In the genomic region with DNA sequence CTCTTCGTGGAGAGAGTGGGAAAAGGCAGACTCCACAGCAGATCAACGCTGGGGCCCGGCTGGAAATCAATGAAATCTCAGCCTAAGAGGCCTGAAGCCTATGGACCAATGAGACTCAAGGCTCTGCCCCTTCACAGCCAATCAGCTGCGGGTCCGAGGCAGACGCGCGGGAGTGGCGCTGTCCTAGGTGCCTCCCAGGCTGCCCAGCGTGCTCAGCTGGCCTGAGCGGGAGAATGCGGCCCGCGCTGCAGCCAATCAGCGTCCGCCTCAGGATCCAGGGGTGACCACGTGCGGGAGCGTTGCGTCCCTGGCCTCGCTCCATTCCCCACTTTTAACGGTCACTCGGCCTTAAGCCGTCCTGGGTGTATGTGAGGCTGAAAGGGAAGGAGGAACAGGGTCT, we compare ENCODE assay signal across 1 cellular context.
A peak's percentile ranks its signal among the peaks of the same experiment; 100 is the strongest.
TF ChIP-seq lines count a peak whose summit lies in the region.

A gene with protein sequence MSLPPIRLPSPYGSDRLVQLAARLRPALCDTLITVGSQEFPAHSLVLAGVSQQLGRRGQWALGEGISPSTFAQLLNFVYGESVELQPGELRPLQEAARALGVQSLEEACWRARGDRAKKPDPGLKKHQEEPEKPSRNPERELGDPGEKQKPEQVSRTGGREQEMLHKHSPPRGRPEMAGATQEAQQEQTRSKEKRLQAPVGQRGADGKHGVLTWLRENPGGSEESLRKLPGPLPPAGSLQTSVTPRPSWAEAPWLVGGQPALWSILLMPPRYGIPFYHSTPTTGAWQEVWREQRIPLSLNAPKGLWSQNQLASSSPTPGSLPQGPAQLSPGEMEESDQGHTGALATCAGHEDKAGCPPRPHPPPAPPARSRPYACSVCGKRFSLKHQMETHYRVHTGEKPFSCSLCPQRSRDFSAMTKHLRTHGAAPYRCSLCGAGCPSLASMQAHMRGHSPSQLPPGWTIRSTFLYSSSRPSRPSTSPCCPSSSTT (plus strand): TSS at position 341 of the 400 bp plus-strand sequence. CDS start 10,069 bp downstream, outside the sequence.

TF ChIP-seq in WTC11, 78 proteins besides CTCF, POLR2A, EP300 and RAD21 (continued from another document and continues in another):
- TF ChIP-seq, protein P1, sequence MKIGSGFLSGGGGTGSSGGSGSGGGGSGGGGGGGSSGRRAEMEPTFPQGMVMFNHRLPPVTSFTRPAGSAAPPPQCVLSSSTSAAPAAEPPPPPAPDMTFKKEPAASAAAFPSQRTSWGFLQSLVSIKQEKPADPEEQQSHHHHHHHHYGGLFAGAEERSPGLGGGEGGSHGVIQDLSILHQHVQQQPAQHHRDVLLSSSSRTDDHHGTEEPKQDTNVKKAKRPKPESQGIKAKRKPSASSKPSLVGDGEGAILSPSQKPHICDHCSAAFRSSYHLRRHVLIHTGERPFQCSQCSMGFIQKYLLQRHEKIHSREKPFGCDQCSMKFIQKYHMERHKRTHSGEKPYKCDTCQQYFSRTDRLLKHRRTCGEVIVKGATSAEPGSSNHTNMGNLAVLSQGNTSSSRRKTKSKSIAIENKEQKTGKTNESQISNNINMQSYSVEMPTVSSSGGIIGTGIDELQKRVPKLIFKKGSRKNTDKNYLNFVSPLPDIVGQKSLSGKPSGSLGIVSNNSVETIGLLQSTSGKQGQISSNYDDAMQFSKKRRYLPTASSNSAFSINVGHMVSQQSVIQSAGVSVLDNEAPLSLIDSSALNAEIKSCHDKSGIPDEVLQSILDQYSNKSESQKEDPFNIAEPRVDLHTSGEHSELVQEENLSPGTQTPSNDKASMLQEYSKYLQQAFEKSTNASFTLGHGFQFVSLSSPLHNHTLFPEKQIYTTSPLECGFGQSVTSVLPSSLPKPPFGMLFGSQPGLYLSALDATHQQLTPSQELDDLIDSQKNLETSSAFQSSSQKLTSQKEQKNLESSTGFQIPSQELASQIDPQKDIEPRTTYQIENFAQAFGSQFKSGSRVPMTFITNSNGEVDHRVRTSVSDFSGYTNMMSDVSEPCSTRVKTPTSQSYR (CRISPR knock-in tag; IDR thresholded peaks at IDR 0.05) = peak; percentile 90
- TF ChIP-seq ELF4 (CRISPR knock-in tag; IDR thresholded peaks at IDR 0.05; ENCODE audit: low read depth) = 0 out of 2 replicates have a peak, but pooled peaks have one; percentile 35
- TF ChIP-seq NR3C1 (CRISPR knock-in tag; conservative IDR thresholded peaks at IDR 0.05; ENCODE audit: low read depth) = no peak; the same call in 1 of the 2 replicates
- TF ChIP-seq ZNF121 (CRISPR knock-in tag; IDR thresholded peaks at IDR 0.05) = peak; percentile 84; the same call in 1 of the 2 replicates
- TF ChIP-seq OVOL2 (CRISPR knock-in tag; IDR thresholded peaks at IDR 0.05; ENCODE audit: borderline replicate concordance) = no peak
- TF ChIP-seq, protein P2, sequence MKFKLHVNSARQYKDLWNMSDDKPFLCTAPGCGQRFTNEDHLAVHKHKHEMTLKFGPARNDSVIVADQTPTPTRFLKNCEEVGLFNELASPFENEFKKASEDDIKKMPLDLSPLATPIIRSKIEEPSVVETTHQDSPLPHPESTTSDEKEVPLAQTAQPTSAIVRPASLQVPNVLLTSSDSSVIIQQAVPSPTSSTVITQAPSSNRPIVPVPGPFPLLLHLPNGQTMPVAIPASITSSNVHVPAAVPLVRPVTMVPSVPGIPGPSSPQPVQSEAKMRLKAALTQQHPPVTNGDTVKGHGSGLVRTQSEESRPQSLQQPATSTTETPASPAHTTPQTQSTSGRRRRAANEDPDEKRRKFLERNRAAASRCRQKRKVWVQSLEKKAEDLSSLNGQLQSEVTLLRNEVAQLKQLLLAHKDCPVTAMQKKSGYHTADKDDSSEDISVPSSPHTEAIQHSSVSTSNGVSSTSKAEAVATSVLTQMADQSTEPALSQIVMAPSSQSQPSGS (CRISPR knock-in tag; IDR thresholded peaks at IDR 0.05; ENCODE audit: borderline replicate concordance, low read depth) = peak; percentile 90; the same call in 1 of the 2 replicates
- TF ChIP-seq, protein P3, sequence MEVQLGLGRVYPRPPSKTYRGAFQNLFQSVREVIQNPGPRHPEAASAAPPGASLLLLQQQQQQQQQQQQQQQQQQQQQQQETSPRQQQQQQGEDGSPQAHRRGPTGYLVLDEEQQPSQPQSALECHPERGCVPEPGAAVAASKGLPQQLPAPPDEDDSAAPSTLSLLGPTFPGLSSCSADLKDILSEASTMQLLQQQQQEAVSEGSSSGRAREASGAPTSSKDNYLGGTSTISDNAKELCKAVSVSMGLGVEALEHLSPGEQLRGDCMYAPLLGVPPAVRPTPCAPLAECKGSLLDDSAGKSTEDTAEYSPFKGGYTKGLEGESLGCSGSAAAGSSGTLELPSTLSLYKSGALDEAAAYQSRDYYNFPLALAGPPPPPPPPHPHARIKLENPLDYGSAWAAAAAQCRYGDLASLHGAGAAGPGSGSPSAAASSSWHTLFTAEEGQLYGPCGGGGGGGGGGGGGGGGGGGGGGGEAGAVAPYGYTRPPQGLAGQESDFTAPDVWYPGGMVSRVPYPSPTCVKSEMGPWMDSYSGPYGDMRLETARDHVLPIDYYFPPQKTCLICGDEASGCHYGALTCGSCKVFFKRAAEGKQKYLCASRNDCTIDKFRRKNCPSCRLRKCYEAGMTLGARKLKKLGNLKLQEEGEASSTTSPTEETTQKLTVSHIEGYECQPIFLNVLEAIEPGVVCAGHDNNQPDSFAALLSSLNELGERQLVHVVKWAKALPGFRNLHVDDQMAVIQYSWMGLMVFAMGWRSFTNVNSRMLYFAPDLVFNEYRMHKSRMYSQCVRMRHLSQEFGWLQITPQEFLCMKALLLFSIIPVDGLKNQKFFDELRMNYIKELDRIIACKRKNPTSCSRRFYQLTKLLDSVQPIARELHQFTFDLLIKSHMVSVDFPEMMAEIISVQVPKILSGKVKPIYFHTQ (CRISPR knock-in tag; IDR thresholded peaks at IDR 0.05) = no peak
- TF ChIP-seq GABPB1 (CRISPR knock-in tag; IDR thresholded peaks at IDR 0.05) = no peak
- peak; percentile 94 for TF ChIP-seq SMAD4 (CRISPR knock-in tag; IDR thresholded peaks at IDR 0.05)
- TF ChIP-seq GRHL2 (CRISPR knock-in tag; IDR thresholded peaks at IDR 0.05; ENCODE audit: insufficient replicate concordance, severe bottlenecking) = no peak
- peak; percentile 94 for TF ChIP-seq FOXK1 (CRISPR knock-in tag; IDR thresholded peaks at IDR 0.05)
- TF ChIP-seq, protein P4, sequence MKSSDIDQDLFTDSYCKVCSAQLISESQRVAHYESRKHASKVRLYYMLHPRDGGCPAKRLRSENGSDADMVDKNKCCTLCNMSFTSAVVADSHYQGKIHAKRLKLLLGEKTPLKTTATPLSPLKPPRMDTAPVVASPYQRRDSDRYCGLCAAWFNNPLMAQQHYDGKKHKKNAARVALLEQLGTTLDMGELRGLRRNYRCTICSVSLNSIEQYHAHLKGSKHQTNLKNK (CRISPR knock-in tag; IDR thresholded peaks at IDR 0.05) = no peak
- TF ChIP-seq KAT7 (CRISPR knock-in tag; IDR thresholded peaks at IDR 0.05; ENCODE audit: borderline replicate concordance) = no peak
- no peak for TF ChIP-seq EMX1 (CRISPR knock-in tag; IDR thresholded peaks at IDR 0.05)
- TF ChIP-seq GTF2I (CRISPR knock-in tag; conservative IDR thresholded peaks at IDR 0.05) = no peak
- TF ChIP-seq TP53 (CRISPR knock-in tag; IDR thresholded peaks at IDR 0.05) = peak; percentile 89; the same call in 1 of the 2 replicates
- TF ChIP-seq, protein P5, sequence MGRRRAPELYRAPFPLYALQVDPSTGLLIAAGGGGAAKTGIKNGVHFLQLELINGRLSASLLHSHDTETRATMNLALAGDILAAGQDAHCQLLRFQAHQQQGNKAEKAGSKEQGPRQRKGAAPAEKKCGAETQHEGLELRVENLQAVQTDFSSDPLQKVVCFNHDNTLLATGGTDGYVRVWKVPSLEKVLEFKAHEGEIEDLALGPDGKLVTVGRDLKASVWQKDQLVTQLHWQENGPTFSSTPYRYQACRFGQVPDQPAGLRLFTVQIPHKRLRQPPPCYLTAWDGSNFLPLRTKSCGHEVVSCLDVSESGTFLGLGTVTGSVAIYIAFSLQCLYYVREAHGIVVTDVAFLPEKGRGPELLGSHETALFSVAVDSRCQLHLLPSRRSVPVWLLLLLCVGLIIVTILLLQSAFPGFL (CRISPR knock-in tag; IDR thresholded peaks at IDR 0.05; ENCODE audit: borderline replicate concordance) = peak; percentile 29; the same call in 1 of the 2 replicates
- peak; percentile 90 for TF ChIP-seq ZBTB21 (CRISPR knock-in tag; IDR thresholded peaks at IDR 0.05; ENCODE audit: borderline replicate concordance)
- peak; percentile 83 for TF ChIP-seq NR2C2 (CRISPR knock-in tag; IDR thresholded peaks at IDR 0.05)
- no peak for TF ChIP-seq FOXJ3 (CRISPR knock-in tag; IDR thresholded peaks at IDR 0.05; ENCODE audit: borderline replicate concordance)
- TF ChIP-seq, protein P6, sequence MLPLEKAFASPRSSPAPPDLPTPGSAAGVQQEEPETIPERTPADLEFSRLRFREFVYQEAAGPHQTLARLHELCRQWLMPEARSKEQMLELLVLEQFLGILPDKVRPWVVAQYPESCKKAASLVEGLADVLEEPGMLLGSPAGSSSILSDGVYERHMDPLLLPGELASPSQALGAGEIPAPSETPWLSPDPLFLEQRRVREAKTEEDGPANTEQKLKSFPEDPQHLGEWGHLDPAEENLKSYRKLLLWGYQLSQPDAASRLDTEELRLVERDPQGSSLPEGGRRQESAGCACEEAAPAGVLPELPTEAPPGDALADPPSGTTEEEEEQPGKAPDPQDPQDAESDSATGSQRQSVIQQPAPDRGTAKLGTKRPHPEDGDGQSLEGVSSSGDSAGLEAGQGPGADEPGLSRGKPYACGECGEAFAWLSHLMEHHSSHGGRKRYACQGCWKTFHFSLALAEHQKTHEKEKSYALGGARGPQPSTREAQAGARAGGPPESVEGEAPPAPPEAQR (CRISPR knock-in tag; IDR thresholded peaks at IDR 0.05) = no peak
- TF ChIP-seq, protein P7, sequence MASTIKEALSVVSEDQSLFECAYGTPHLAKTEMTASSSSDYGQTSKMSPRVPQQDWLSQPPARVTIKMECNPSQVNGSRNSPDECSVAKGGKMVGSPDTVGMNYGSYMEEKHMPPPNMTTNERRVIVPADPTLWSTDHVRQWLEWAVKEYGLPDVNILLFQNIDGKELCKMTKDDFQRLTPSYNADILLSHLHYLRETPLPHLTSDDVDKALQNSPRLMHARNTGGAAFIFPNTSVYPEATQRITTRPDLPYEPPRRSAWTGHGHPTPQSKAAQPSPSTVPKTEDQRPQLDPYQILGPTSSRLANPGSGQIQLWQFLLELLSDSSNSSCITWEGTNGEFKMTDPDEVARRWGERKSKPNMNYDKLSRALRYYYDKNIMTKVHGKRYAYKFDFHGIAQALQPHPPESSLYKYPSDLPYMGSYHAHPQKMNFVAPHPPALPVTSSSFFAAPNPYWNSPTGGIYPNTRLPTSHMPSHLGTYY (CRISPR knock-in tag; IDR thresholded peaks at IDR 0.05) = no peak
- TF ChIP-seq ZNF396 (CRISPR knock-in tag; IDR thresholded peaks at IDR 0.05; ENCODE audit: borderline replicate concordance) = no peak
- no peak for TF ChIP-seq RORB (CRISPR knock-in tag; IDR thresholded peaks at IDR 0.05)
- TF ChIP-seq, protein P8, sequence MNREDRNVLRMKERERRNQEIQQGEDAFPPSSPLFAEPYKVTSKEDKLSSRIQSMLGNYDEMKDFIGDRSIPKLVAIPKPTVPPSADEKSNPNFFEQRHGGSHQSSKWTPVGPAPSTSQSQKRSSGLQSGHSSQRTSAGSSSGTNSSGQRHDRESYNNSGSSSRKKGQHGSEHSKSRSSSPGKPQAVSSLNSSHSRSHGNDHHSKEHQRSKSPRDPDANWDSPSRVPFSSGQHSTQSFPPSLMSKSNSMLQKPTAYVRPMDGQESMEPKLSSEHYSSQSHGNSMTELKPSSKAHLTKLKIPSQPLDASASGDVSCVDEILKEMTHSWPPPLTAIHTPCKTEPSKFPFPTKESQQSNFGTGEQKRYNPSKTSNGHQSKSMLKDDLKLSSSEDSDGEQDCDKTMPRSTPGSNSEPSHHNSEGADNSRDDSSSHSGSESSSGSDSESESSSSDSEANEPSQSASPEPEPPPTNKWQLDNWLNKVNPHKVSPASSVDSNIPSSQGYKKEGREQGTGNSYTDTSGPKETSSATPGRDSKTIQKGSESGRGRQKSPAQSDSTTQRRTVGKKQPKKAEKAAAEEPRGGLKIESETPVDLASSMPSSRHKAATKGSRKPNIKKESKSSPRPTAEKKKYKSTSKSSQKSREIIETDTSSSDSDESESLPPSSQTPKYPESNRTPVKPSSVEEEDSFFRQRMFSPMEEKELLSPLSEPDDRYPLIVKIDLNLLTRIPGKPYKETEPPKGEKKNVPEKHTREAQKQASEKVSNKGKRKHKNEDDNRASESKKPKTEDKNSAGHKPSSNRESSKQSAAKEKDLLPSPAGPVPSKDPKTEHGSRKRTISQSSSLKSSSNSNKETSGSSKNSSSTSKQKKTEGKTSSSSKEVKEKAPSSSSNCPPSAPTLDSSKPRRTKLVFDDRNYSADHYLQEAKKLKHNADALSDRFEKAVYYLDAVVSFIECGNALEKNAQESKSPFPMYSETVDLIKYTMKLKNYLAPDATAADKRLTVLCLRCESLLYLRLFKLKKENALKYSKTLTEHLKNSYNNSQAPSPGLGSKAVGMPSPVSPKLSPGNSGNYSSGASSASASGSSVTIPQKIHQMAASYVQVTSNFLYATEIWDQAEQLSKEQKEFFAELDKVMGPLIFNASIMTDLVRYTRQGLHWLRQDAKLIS (CRISPR knock-in tag; IDR thresholded peaks at IDR 0.05; ENCODE audit: borderline replicate concordance) = 0 out of 2 replicates have a peak, but pooled peaks have one; percentile 26
- TF ChIP-seq CREM (CRISPR knock-in tag; IDR thresholded peaks at IDR 0.05) = peak; percentile 61; the same call in 1 of the 2 replicates
- TF ChIP-seq TCF7 (CRISPR knock-in tag; IDR thresholded peaks at IDR 0.05; ENCODE audit: low read depth) = peak; percentile 95
- TF ChIP-seq, protein P9, sequence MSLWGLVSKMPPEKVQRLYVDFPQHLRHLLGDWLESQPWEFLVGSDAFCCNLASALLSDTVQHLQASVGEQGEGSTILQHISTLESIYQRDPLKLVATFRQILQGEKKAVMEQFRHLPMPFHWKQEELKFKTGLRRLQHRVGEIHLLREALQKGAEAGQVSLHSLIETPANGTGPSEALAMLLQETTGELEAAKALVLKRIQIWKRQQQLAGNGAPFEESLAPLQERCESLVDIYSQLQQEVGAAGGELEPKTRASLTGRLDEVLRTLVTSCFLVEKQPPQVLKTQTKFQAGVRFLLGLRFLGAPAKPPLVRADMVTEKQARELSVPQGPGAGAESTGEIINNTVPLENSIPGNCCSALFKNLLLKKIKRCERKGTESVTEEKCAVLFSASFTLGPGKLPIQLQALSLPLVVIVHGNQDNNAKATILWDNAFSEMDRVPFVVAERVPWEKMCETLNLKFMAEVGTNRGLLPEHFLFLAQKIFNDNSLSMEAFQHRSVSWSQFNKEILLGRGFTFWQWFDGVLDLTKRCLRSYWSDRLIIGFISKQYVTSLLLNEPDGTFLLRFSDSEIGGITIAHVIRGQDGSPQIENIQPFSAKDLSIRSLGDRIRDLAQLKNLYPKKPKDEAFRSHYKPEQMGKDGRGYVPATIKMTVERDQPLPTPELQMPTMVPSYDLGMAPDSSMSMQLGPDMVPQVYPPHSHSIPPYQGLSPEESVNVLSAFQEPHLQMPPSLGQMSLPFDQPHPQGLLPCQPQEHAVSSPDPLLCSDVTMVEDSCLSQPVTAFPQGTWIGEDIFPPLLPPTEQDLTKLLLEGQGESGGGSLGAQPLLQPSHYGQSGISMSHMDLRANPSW (CRISPR knock-in tag; conservative IDR thresholded peaks at IDR 0.05; ENCODE audit: low read depth) = no peak
- peak; percentile 86 for TF ChIP-seq ZNF138 (CRISPR knock-in tag; conservative IDR thresholded peaks at IDR 0.05)
- TF ChIP-seq, protein P10, sequence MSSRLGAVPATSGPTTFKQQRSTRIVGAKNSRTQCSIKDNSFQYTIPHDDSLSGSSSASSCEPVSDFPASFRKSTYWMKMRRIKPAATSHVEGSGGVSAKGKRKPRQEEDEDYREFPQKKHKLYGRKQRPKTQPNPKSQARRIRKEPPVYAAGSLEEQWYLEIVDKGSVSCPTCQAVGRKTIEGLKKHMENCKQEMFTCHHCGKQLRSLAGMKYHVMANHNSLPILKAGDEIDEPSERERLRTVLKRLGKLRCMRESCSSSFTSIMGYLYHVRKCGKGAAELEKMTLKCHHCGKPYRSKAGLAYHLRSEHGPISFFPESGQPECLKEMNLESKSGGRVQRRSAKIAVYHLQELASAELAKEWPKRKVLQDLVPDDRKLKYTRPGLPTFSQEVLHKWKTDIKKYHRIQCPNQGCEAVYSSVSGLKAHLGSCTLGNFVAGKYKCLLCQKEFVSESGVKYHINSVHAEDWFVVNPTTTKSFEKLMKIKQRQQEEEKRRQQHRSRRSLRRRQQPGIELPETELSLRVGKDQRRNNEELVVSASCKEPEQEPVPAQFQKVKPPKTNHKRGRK (CRISPR knock-in tag; IDR thresholded peaks at IDR 0.05; ENCODE audit: borderline replicate concordance) = no peak
